ENCODE assay signal across 29 cellular contexts in the genomic region with DNA sequence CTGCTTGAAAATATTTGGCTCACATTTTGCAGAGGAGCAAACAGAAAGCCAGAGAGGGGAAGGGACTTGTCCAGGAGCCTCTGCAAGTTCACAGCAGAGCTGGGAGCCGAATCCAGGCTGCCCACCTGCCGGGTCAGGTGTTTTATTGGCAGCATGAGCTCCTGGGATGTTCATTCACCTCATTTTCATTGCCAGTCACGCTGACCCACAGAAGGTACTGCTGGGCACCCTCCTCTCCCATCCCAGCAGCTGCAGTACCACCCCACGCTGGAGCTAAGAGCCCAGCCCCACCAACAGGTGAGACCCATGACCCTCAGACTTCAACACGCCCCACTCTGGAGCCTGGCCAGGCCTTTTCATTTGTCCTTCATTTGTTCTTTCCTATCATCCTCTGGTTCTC.
DNase-seq lines count a peak whose midpoint lies in the region; ATAC-seq and TF ChIP-seq lines count a peak whose summit lies in the region.
"Had no signal": no experiment of that assay in that cellular context is flagged by ENCODE, and none has a peak within 500 bp of the region (broad histone marks: within the 10 kb centered on the region; RNA-seq: fewer than 3 reads in every experiment).

No MANE protein-coding gene starts in this region.

- WGBS in hepatocyte (ENCODE audit: low lambda C conversion rate, missing lambda C conversion rate), result 76% methylated on average over 5 of the region's 5 CpGs

- H3K79me2 ChIP-seq in GM23338 (replicated peaks; ENCODE audit: insufficient read depth) (no peaks in the 10 kb centered on the region), hepatocyte (no peaks in the 10 kb centered on the region)

- H3K4me3 ChIP-seq in GM23338 (no peak overlapping the region), hepatocyte (no peak overlapping the region)
- H3K4me3 ChIP-seq: BLaER1, GM12878, lung, skin epidermis had no signal

- H3K4me2 ChIP-seq in GM23338 (no peak overlapping the region), hepatocyte (no peak overlapping the region)
- H3K4me2 ChIP-seq: BLaER1 had no signal

- peaks cover 9% of the 10 kb centered on the region; the same call in 1 of the 2 replicates for H3K27me3 ChIP-seq in GM23338 (ENCODE audit: insufficient read depth)
- H3K27me3 ChIP-seq in hepatocyte, result peaks cover 13% of the 10 kb centered on the region
- H3K27me3 ChIP-seq: BLaER1 had no signal

- no peaks in the 10 kb centered on the region for H3K9me2 ChIP-seq in GM23338 (ENCODE audit: insufficient read depth)
- H3K9me2 ChIP-seq in hepatocyte (replicated peaks; ENCODE audit: insufficient read depth), result no peaks in the 10 kb centered on the region

- H3K4me1 ChIP-seq in GM23338 (ENCODE audit: insufficient read depth) (peaks cover 9% of the 10 kb centered on the region; the same call in 1 of the 2 replicates), hepatocyte (ENCODE audit: insufficient read depth) (no peaks in the 10 kb centered on the region)

- no peaks in the 10 kb centered on the region for H3K36me3 ChIP-seq in GM23338 (ENCODE audit: insufficient read depth)
- no peaks in the 10 kb centered on the region for H3K36me3 ChIP-seq in hepatocyte (replicated peaks; ENCODE audit: insufficient read depth, low read depth)
- H3K36me3 ChIP-seq: BLaER1 had no signal

- CTCF ChIA-PET in activated CD8-positive, alpha-beta memory T cell treated with anti-CD3 and anti-CD28 coated beads, Interleukin-2, amount 10 ng/mL, durations not matched to agents 7 days and 5 days (lab: Charles Lee), result no interaction called here

- no peaks in the 10 kb centered on the region for H4K20me1 ChIP-seq in GM23338 (replicated peaks; ENCODE audit: insufficient read depth)
- no peaks in the 10 kb centered on the region for H4K20me1 ChIP-seq in hepatocyte (ENCODE audit: insufficient read depth, poor library complexity, severe bottlenecking)
- H4K20me1 ChIP-seq: BLaER1 had no signal

- no peak for ATAC-seq in GM23338
- no peak for ATAC-seq in activated CD8-positive, alpha-beta memory T cell treated with anti-CD3 and anti-CD28 coated beads, Interleukin-2, amount 10 ng/mL, durations not matched to agents 7 days and 5 days
- no peak for ATAC-seq in GM21786 (IDR thresholded peaks at IDR 0.05; ENCODE audit: unreplicated experiment)
- ATAC-seq: activated naive CD8-positive, alpha-beta T cell treated with anti-CD3 and anti-CD28 coated beads, Interleukin-2, amount 50 U/mL, for 24 hours; GM12878; naive thymus-derived CD8-positive, alpha-beta T cell; PC-3; Right ventricle myocardium inferior; stimulated activated naive CD8-positive, alpha-beta T cell treated with anti-CD3 and anti-CD28 coated beads, Interleukin-15, Interleukin-2, amounts not matched to agents 100 U/mL and 50 U/mL, for 24 hours had no signal

- DNase-seq in GM23338 (ENCODE audit: low spot score), result no peak
- DNase-seq in activated CD8-positive, alpha-beta memory T cell treated with anti-CD3 and anti-CD28 coated beads, Interleukin-2, amount 10 ng/mL, durations not matched to agents 7 days and 5 days, result peak; percentile 26
- DNase-seq in islet precursor cell, result peak; percentile 29
- no peak for DNase-seq in substantia nigra (lab: John Stamatoyannopoulos, UW)
- no peak for DNase-seq in hepatocyte (ENCODE audit: low spot score)
- DNase-seq in kidney tubule cell (ENCODE audit: low spot score), result no peak
- DNase-seq in Ammon's horn (ENCODE audit: low spot score), result no peak
- DNase-seq: activated CD4-positive, alpha-beta memory T cell treated with anti-CD3 and anti-CD28 coated beads, Interleukin-2, amount 10 ng/mL, durations not matched to agents 7 days and 5 days; activated CD4-positive, CD25-positive, alpha-beta regulatory T cell treated with anti-CD3 and anti-CD28 coated beads, Interleukin-2, amount 50 U/mL, for 72 hours; activated naive CD8-positive, alpha-beta T cell treated with anti-CD3 and anti-CD28 coated beads, Interleukin-2, amount 50 U/mL, for 24 hours; activated T-cell treated with anti-CD3 and anti-CD28 coated beads, Interleukin-2, amount 50 U/mL, for 1 hour; foreskin melanocyte; HCEC 1CT; KG1; kidney glomerular epithelial cell; NCI-H1092 treated with DMSO at 0.1 percent for 48 hours; NCI-H187; NK-92 treated with Interleukin-12 subunit alpha and Interleukin-12 subunit beta, amount 100 ng/mL, for 24 hours; PC-3; stimulated activated CD4-positive, alpha-beta T cell treated with anti-CD3 and anti-CD28 coated beads, Interleukin-1b, Interleukin-23, amount 100 ng/mL, for 48 hours; stimulated activated naive CD8-positive, alpha-beta T cell treated with anti-CD3 and anti-CD28 coated beads, Interleukin-15, Interleukin-2, amounts not matched to agents 100 U/mL and 50 U/mL, for 24 hours had no signal

- H3K36me3 Mint-ChIP-seq in GM23338 (ENCODE audit: low read depth), result no peaks in the 10 kb centered on the region
- no peaks in the 10 kb centered on the region for H3K36me3 Mint-ChIP-seq in activated CD8-positive, alpha-beta memory T cell treated with anti-CD3 and anti-CD28 coated beads, Interleukin-2, amount 10 ng/mL, durations not matched to agents 7 days and 5 days
- H3K36me3 Mint-ChIP-seq: naive thymus-derived CD8-positive, alpha-beta T cell had no signal

- H3K4me3 Mint-ChIP-seq in GM23338, result no peak overlapping the region
- no peak overlapping the region for H3K4me3 Mint-ChIP-seq in activated CD8-positive, alpha-beta memory T cell treated with anti-CD3 and anti-CD28 coated beads, Interleukin-2, amount 10 ng/mL, durations not matched to agents 7 days and 5 days
- H3K4me3 Mint-ChIP-seq: activated CD4-positive, alpha-beta memory T cell treated with anti-CD3 and anti-CD28 coated beads, Interleukin-2, amount 10 ng/mL, durations not matched to agents 7 days and 5 days; activated naive CD8-positive, alpha-beta T cell treated with anti-CD3 and anti-CD28 coated beads, Interleukin-2, amount 50 U/mL, for 24 hours; central memory CD8-positive, alpha-beta T cell had no signal

- peaks cover 10% of the 10 kb centered on the region for H3K27me3 Mint-ChIP-seq in GM23338 (ENCODE audit: insufficient read depth, low read depth, poor library complexity)
- H3K27me3 Mint-ChIP-seq in activated CD8-positive, alpha-beta memory T cell treated with anti-CD3 and anti-CD28 coated beads, Interleukin-2, amount 10 ng/mL, durations not matched to agents 7 days and 5 days, result peaks cover 34% of the 10 kb centered on the region

- H3K9me3 Mint-ChIP-seq in GM23338, result no peaks in the 10 kb centered on the region; the same call in 2 of the 3 replicates
- H3K9me3 Mint-ChIP-seq in activated CD8-positive, alpha-beta memory T cell treated with anti-CD3 and anti-CD28 coated beads, Interleukin-2, amount 10 ng/mL, durations not matched to agents 7 days and 5 days (ENCODE audit: low read depth), result no peaks in the 10 kb centered on the region
- H3K9me3 Mint-ChIP-seq: activated CD4-positive, alpha-beta memory T cell treated with anti-CD3 and anti-CD28 coated beads, Interleukin-2, amount 10 ng/mL, durations not matched to agents 7 days and 5 days; activated naive CD8-positive, alpha-beta T cell treated with anti-CD3 and anti-CD28 coated beads, Interleukin-2, amount 50 U/mL, for 24 hours; central memory CD8-positive, alpha-beta T cell; naive thymus-derived CD8-positive, alpha-beta T cell had no signal

- no peak overlapping the region for H3K27ac Mint-ChIP-seq in GM23338
- no peak overlapping the region for H3K27ac Mint-ChIP-seq in activated CD8-positive, alpha-beta memory T cell treated with anti-CD3 and anti-CD28 coated beads, Interleukin-2, amount 10 ng/mL, durations not matched to agents 7 days and 5 days
- H3K27ac Mint-ChIP-seq: activated CD4-positive, alpha-beta memory T cell treated with anti-CD3 and anti-CD28 coated beads, Interleukin-2, amount 10 ng/mL, durations not matched to agents 7 days and 5 days; activated naive CD8-positive, alpha-beta T cell treated with anti-CD3 and anti-CD28 coated beads, Interleukin-2, amount 50 U/mL, for 24 hours; naive thymus-derived CD8-positive, alpha-beta T cell had no signal

- no peaks in the 10 kb centered on the region for H3K9me3 ChIP-seq in hepatocyte (ENCODE audit: low read depth)
- H3K9me3 ChIP-seq: BLaER1 had no signal

- H3K27ac ChIP-seq in GM23338 (ENCODE audit: low read depth), result no peak overlapping the region
- H3K27ac ChIP-seq in substantia nigra (ENCODE audit: low read depth, low read length, poor library complexity, severe bottlenecking), result peak overlapping the region; percentile 94
- no peak overlapping the region for H3K27ac ChIP-seq in hepatocyte
- H3K27ac ChIP-seq: BLaER1, skin epidermis had no signal

- no peaks in the 10 kb centered on the region for H3F3A ChIP-seq in GM23338 (replicated peaks; ENCODE audit: low read depth)

- TF ChIP-seq CTCF in GM23338 (conservative IDR thresholded peaks at IDR 0.05; ENCODE audit: low read depth in 2 of 2) (no peak), hepatocyte (IDR thresholded peaks at IDR 0.05; ENCODE audit: poor library complexity) (no peak)

- H2AFZ ChIP-seq in GM23338 (peak overlapping the region; percentile 98), hepatocyte (no peak overlapping the region)

- H3K4me1 Mint-ChIP-seq in GM23338, result peaks cover 18% of the 10 kb centered on the region
- no peaks in the 10 kb centered on the region for H3K4me1 Mint-ChIP-seq in activated CD8-positive, alpha-beta memory T cell treated with anti-CD3 and anti-CD28 coated beads, Interleukin-2, amount 10 ng/mL, durations not matched to agents 7 days and 5 days
- H3K4me1 Mint-ChIP-seq: activated CD4-positive, alpha-beta memory T cell treated with anti-CD3 and anti-CD28 coated beads, Interleukin-2, amount 10 ng/mL, durations not matched to agents 7 days and 5 days; activated naive CD8-positive, alpha-beta T cell treated with anti-CD3 and anti-CD28 coated beads, Interleukin-2, amount 50 U/mL, for 24 hours; central memory CD8-positive, alpha-beta T cell had no signal

TF ChIP-seq in GM23338, 12 proteins besides CTCF, POLR2A, EP300 and RAD21 (continues in another document):
- TF ChIP-seq ZNF114 (CRISPR knock-in tag; IDR thresholded peaks at IDR 0.05) (no peak), CREB1 (CRISPR knock-in tag; IDR thresholded peaks at IDR 0.05; ENCODE audit: low read depth) (no peak), NANOG (IDR thresholded peaks at IDR 0.05; ENCODE audit: borderline replicate concordance) (no peak)
- TF ChIP-seq, protein P1, sequence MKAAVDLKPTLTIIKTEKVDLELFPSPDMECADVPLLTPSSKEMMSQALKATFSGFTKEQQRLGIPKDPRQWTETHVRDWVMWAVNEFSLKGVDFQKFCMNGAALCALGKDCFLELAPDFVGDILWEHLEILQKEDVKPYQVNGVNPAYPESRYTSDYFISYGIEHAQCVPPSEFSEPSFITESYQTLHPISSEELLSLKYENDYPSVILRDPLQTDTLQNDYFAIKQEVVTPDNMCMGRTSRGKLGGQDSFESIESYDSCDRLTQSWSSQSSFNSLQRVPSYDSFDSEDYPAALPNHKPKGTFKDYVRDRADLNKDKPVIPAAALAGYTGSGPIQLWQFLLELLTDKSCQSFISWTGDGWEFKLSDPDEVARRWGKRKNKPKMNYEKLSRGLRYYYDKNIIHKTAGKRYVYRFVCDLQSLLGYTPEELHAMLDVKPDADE (IDR thresholded peaks at IDR 0.05), result no peak

Comparison
In these comparisons a context has a peak if more than half of its experiments do, and no peak if none do; other contexts are left out.
1. DNase-seq: peak in activated CD8-positive, alpha-beta memory T cell treated with anti-CD3 and anti-CD28 coated beads, Interleukin-2, amount 10 ng/mL, durations not matched to agents 7 days and 5 days (single experiment) and islet precursor cell (single experiment); none in GM23338 (single experiment), substantia nigra (0 of 49), hepatocyte (single experiment), kidney tubule cell (single experiment) and Ammon's horn (single experiment).